In genomic region chr1:228085287-228085926, GRCh38 we compare ENCODE assay signal across 8 cellular contexts. TPM values are rescaled to one million over a fixed set of nuclear protein-coding genes. Genes with fewer than 3 reads are reported as not detected.
A peak's percentile ranks its signal among the peaks of the same experiment; 100 is the strongest.
DNase-seq lines count a peak whose midpoint lies in the region; ATAC-seq and TF ChIP-seq lines count a peak whose summit lies in the region.

No MANE protein-coding gene starts in this region.

- peaks cover 62% of the 10 kb centered on the region for H3K4me1 ChIP-seq in hepatocyte (ENCODE audit: insufficient read depth)

- peak overlapping the region; percentile 98 for H3K27ac Mint-ChIP-seq in activated T-cell treated with anti-CD3 and anti-CD28 coated beads, Interleukin-2, amount 50 U/mL, for 24 hours
- peak overlapping the region; percentile 92 for H3K27ac Mint-ChIP-seq in activated T-helper 2 cell treated with anti-CD3 and anti-CD28 coated beads, Interferon-gamma antibody, Interleukin-2, Interleukin-4, amounts not matched to agents 10 μg/mL and 5 μg/mL and 100 μg/mL, durations not matched to agents 14 hours and 24 hours and 36 hours

- H3K4me1 Mint-ChIP-seq in activated T-cell treated with anti-CD3 and anti-CD28 coated beads, Interleukin-2, amount 50 U/mL, for 24 hours (ENCODE audit: low read depth): peaks cover 67% of the 10 kb centered on the region
- H3K4me1 Mint-ChIP-seq in activated T-helper 2 cell treated with anti-CD3 and anti-CD28 coated beads, Interferon-gamma antibody, Interleukin-2, Interleukin-4, amounts not matched to agents 10 μg/mL and 5 μg/mL and 100 μg/mL, durations not matched to agents 14 hours and 24 hours and 36 hours (ENCODE audit: low read depth): peaks cover 56% of the 10 kb centered on the region

- H3K4me3 ChIP-seq in hepatocyte: no peak overlapping the region

- H3K4me3 Mint-ChIP-seq in activated T-cell treated with anti-CD3 and anti-CD28 coated beads, Interleukin-2, amount 50 U/mL, for 24 hours: peak overlapping the region; percentile 97
- H3K4me3 Mint-ChIP-seq in activated T-helper 2 cell treated with anti-CD3 and anti-CD28 coated beads, Interferon-gamma antibody, Interleukin-2, Interleukin-4, amounts not matched to agents 10 μg/mL and 5 μg/mL and 100 μg/mL, durations not matched to agents 14 hours and 24 hours and 36 hours (ENCODE audit: low read depth): peak overlapping the region; percentile 89

- no peaks in the 10 kb centered on the region for H3K27me3 Mint-ChIP-seq in activated T-cell treated with anti-CD3 and anti-CD28 coated beads, Interleukin-2, amount 50 U/mL, for 24 hours
- no peaks in the 10 kb centered on the region for H3K27me3 Mint-ChIP-seq in activated T-helper 2 cell treated with anti-CD3 and anti-CD28 coated beads, Interferon-gamma antibody, Interleukin-2, Interleukin-4, amounts not matched to agents 10 μg/mL and 5 μg/mL and 100 μg/mL, durations not matched to agents 14 hours and 24 hours and 36 hours (ENCODE audit: low read depth)

- H3K9me2 ChIP-seq in hepatocyte (replicated peaks; ENCODE audit: insufficient read depth): no peaks in the 10 kb centered on the region

- peaks cover 79% of the 10 kb centered on the region for H3K36me3 Mint-ChIP-seq in activated T-cell treated with anti-CD3 and anti-CD28 coated beads, Interleukin-2, amount 50 U/mL, for 24 hours (ENCODE audit: low read depth)
- peaks cover 60% of the 10 kb centered on the region for H3K36me3 Mint-ChIP-seq in activated T-helper 2 cell treated with anti-CD3 and anti-CD28 coated beads, Interferon-gamma antibody, Interleukin-2, Interleukin-4, amounts not matched to agents 10 μg/mL and 5 μg/mL and 100 μg/mL, durations not matched to agents 14 hours and 24 hours and 36 hours (ENCODE audit: low read depth)

- peak overlapping the region; percentile 98 for H3K4me2 ChIP-seq in hepatocyte

- H3K27ac ChIP-seq in hepatocyte: peak overlapping the region; percentile 100

- H3K79me2 ChIP-seq in hepatocyte: peaks cover 95% of the 10 kb centered on the region

- intact Hi-C loops in activated T-helper 2 cell treated with anti-CD3 and anti-CD28 coated beads, Interferon-gamma antibody, Interleukin-2, Interleukin-4, amounts not matched to agents 10 μg/mL and 5 μg/mL and 100 μg/mL, durations not matched to agents 14 hours and 24 hours and 36 hours (cut with micrococcal nuclease): loop anchor here (10.0 kb wide), 1 partner anchor 321 kb away; no protein-coding TSS in a partner anchor

- peaks cover 73% of the 10 kb centered on the region for H4K20me1 ChIP-seq in hepatocyte (ENCODE audit: insufficient read depth, poor library complexity, severe bottlenecking)

- no peak overlapping the region for H2AFZ ChIP-seq in hepatocyte

- no peak for ATAC-seq in GM21825 (IDR thresholded peaks at IDR 0.05; ENCODE audit: unreplicated experiment)

- 30% methylated on average over 6 of the region's 6 CpGs for WGBS in hepatocyte (ENCODE audit: low lambda C conversion rate, missing lambda C conversion rate)

- H3K9me3 ChIP-seq in hepatocyte (ENCODE audit: low read depth): no peaks in the 10 kb centered on the region

- H3K36me3 ChIP-seq in hepatocyte (replicated peaks; ENCODE audit: insufficient read depth, low read depth): no peaks in the 10 kb centered on the region

- no peak for DNase-seq in activated T-cell treated with anti-CD3 and anti-CD28 coated beads, Interleukin-2, amount 50 U/mL, for 24 hours
- no peak for DNase-seq in activated T-cell treated with anti-CD3 and anti-CD28 coated beads for 4 hours
- no peak for DNase-seq in activated T-helper 2 cell treated with anti-CD3 and anti-CD28 coated beads, Interferon-gamma antibody, Interleukin-2, Interleukin-4, amounts not matched to agents 10 μg/mL and 5 μg/mL and 100 μg/mL, durations not matched to agents 14 hours and 24 hours and 36 hours (ENCODE audit: low spot score)
- peak; percentile 78 for DNase-seq in hepatocyte (ENCODE audit: low spot score)
- DNase-seq in stromal cell of bone marrow (ENCODE audit: low read depth): peak; percentile 58
- DNase-seq in germinal center (ENCODE audit: low spot score): no peak
- DNase-seq in SKM-1 treated with dmso at 0.1 percent for 144 hours (lab: John Stamatoyannopoulos, UW; ENCODE audit: unreplicated experiment): no peak

- no peaks in the 10 kb centered on the region for H3K9me3 Mint-ChIP-seq in activated T-cell treated with anti-CD3 and anti-CD28 coated beads, Interleukin-2, amount 50 U/mL, for 24 hours
- no peaks in the 10 kb centered on the region for H3K9me3 Mint-ChIP-seq in activated T-helper 2 cell treated with anti-CD3 and anti-CD28 coated beads, Interferon-gamma antibody, Interleukin-2, Interleukin-4, amounts not matched to agents 10 μg/mL and 5 μg/mL and 100 μg/mL, durations not matched to agents 14 hours and 24 hours and 36 hours

- no peak for TF ChIP-seq CTCF in hepatocyte (IDR thresholded peaks at IDR 0.05; ENCODE audit: poor library complexity)

- no peaks in the 10 kb centered on the region for H3K27me3 ChIP-seq in hepatocyte

RNA-seq across cellular contexts. Expression of gene ARF1, which starts 2.9 kb away (rescaled TPM):
- total RNA-seq in activated T-helper 2 cell treated with anti-CD3 and anti-CD28 coated beads, Interferon-gamma antibody, Interleukin-2, Interleukin-4, amounts not matched to agents 10 μg/mL and 5 μg/mL and 100 μg/mL, durations not matched to agents 14 hours and 24 hours and 36 hours: 409 and 410 TPM in 2 replicates
- total RNA-seq in hepatocyte: 249 and 250 TPM in 2 replicates
- polyA plus RNA-seq in hepatocyte: 594 and 609 TPM in 2 replicates

RNA-seq across cellular contexts. Expression of gene C1orf35, which starts 17.7 kb away (rescaled TPM):
- total RNA-seq in activated T-helper 2 cell treated with anti-CD3 and anti-CD28 coated beads, Interferon-gamma antibody, Interleukin-2, Interleukin-4, amounts not matched to agents 10 μg/mL and 5 μg/mL and 100 μg/mL, durations not matched to agents 14 hours and 24 hours and 36 hours: 23.9 and 24.5 TPM in 2 replicates
- 8.3 and 12.3 TPM in 2 replicates for total RNA-seq in hepatocyte
- 24.6 and 31.6 TPM in 2 replicates for polyA plus RNA-seq in hepatocyte

RNA-seq across cellular contexts. Expression of gene MRPL55, which starts 23.7 kb away (rescaled TPM):
- 47.3 and 53.6 TPM in 2 replicates for total RNA-seq in activated T-helper 2 cell treated with anti-CD3 and anti-CD28 coated beads, Interferon-gamma antibody, Interleukin-2, Interleukin-4, amounts not matched to agents 10 μg/mL and 5 μg/mL and 100 μg/mL, durations not matched to agents 14 hours and 24 hours and 36 hours
- total RNA-seq in hepatocyte: 59.6 and 64.8 TPM in 2 replicates
- 122 and 130 TPM in 2 replicates for polyA plus RNA-seq in hepatocyte

RNA-seq across cellular contexts. Expression of gene GUK1, which starts 54.7 kb away (rescaled TPM):
- 219 and 225 TPM in 2 replicates for total RNA-seq in activated T-helper 2 cell treated with anti-CD3 and anti-CD28 coated beads, Interferon-gamma antibody, Interleukin-2, Interleukin-4, amounts not matched to agents 10 μg/mL and 5 μg/mL and 100 μg/mL, durations not matched to agents 14 hours and 24 hours and 36 hours
- total RNA-seq in hepatocyte: 157 and 158 TPM in 2 replicates
- 306 and 368 TPM in 2 replicates for polyA plus RNA-seq in hepatocyte

Comparison
In these comparisons a context has a peak if more than half of its experiments do, and no peak if none do; other contexts are left out.
1. DNase-seq: peak in hepatocyte (single experiment) and stromal cell of bone marrow (single experiment); none in activated T-cell treated with anti-CD3 and anti-CD28 coated beads, Interleukin-2, amount 50 U/mL, for 24 hours (single experiment), activated T-cell treated with anti-CD3 and anti-CD28 coated beads for 4 hours (single experiment), activated T-helper 2 cell treated with anti-CD3 and anti-CD28 coated beads, Interferon-gamma antibody, Interleukin-2, Interleukin-4, amounts not matched to agents 10 μg/mL and 5 μg/mL and 100 μg/mL, durations not matched to agents 14 hours and 24 hours and 36 hours (single experiment), germinal center (single experiment) and SKM-1 treated with dmso at 0.1 percent for 144 hours (single experiment).